8 cellular contexts compared by ENCODE assay signal in genomic region chr3:156825795-156826143, GRCh38. TPM values are rescaled to one million over a fixed set of nuclear protein-coding genes. Genes with fewer than 3 reads are reported as not detected.
DNase-seq lines count a peak whose midpoint lies in the region; ATAC-seq and TF ChIP-seq lines count a peak whose summit lies in the region.

No MANE protein-coding gene starts in this region.

- peak overlapping the region; percentile 91 for H3K9ac ChIP-seq in Karpas-422 (ENCODE audit: low read length)
- H3K9ac ChIP-seq in muscle layer of colon (ENCODE audit: low read length), result peak overlapping the region; percentile 55

- H3K9me3 ChIP-seq in Karpas-422 (ENCODE audit: low read length) (no peaks in the 10 kb centered on the region), muscle layer of colon (ENCODE audit: low read length) (no peaks in the 10 kb centered on the region)

- peaks cover 13% of the 10 kb centered on the region for H3K36me3 Mint-ChIP-seq in central memory CD8-positive, alpha-beta T cell (ENCODE audit: insufficient read depth)

- H3K4me3 ChIP-seq in GM12865 (ENCODE audit: low read depth, low read length) (peak overlapping the region; percentile 89), Karpas-422 (ENCODE audit: low read length) (peak overlapping the region; percentile 92), muscle layer of colon (ENCODE audit: low read depth in 1 of 2, low read length in 2 of 2) (peak overlapping the region; percentile 71 to 78)

- peak overlapping the region; percentile 99 for H3K4me2 ChIP-seq in Karpas-422 (ENCODE audit: low read depth, low read length, poor library complexity, severe bottlenecking)

- DNase-seq in GM12865 (ENCODE audit: low read depth) (no peak), Karpas-422 (no peak), NCI-H128 (lab: John Stamatoyannopoulos, UW; ENCODE audit: unreplicated experiment) (no peak), NCI-H524 (lab: John Stamatoyannopoulos, UW) (no peak), cerebellum (ENCODE audit: low spot score) (no peak)
- DNase-seq in central memory CD8-positive, alpha-beta T cell (ENCODE audit: low spot score in 2 of 2), result no peak

- no peaks in the 10 kb centered on the region for H4K20me1 ChIP-seq in Karpas-422 (ENCODE audit: insufficient read depth, low read depth, low read length)

- no peak for TF ChIP-seq CTCF in GM12865 (IDR thresholded peaks at IDR 0.05; ENCODE audit: insufficient read depth, low read depth, low read length, missing control alignments)

- H3K27me3 ChIP-seq in Karpas-422 (ENCODE audit: low read length), result no peaks in the 10 kb centered on the region
- H3K27me3 ChIP-seq in muscle layer of colon (ENCODE audit: control insufficient read depth in 1 of 2, insufficient read depth in 2 of 2, low read length in 2 of 2), result no peaks in the 10 kb centered on the region

- H3K4me1 ChIP-seq in Karpas-422 (ENCODE audit: low read length), result peaks cover 26% of the 10 kb centered on the region
- no peaks in the 10 kb centered on the region for H3K4me1 ChIP-seq in muscle layer of colon (ENCODE audit: insufficient read depth, low read length)

- H3K36me3 ChIP-seq in Karpas-422 (ENCODE audit: insufficient read depth, low read length) (no peaks in the 10 kb centered on the region), muscle layer of colon (ENCODE audit: insufficient read depth, low read length) (no peaks in the 10 kb centered on the region)

- H3K27me3 Mint-ChIP-seq in central memory CD8-positive, alpha-beta T cell, result no peaks in the 10 kb centered on the region

- peak overlapping the region; percentile 86 for H3K4me3 Mint-ChIP-seq in central memory CD8-positive, alpha-beta T cell

- no peaks in the 10 kb centered on the region for H3K9me2 ChIP-seq in Karpas-422 (replicated peaks; ENCODE audit: insufficient read depth, low read length)

- peaks cover 24% of the 10 kb centered on the region for H3K4me1 Mint-ChIP-seq in central memory CD8-positive, alpha-beta T cell

- H3K27ac ChIP-seq in Karpas-422 (ENCODE audit: low read length) (no peak overlapping the region; the same call in 1 of the 2 replicates), muscle layer of colon (ENCODE audit: low read depth, low read length) (peak overlapping the region; percentile 80)

- peak overlapping the region; percentile 88 for H3K27ac Mint-ChIP-seq in central memory CD8-positive, alpha-beta T cell (ENCODE audit: low read depth)

- H3K79me2 ChIP-seq in Karpas-422 (ENCODE audit: low read length), result no peaks in the 10 kb centered on the region

- peak overlapping the region; percentile 96 for H2AFZ ChIP-seq in Karpas-422 (ENCODE audit: low read length)

- peak; percentile 40 for ATAC-seq in GM21576 (IDR thresholded peaks at IDR 0.05; ENCODE audit: unreplicated experiment)
- ATAC-seq in central memory CD8-positive, alpha-beta T cell (replicated peaks; ENCODE audit: extremely low read depth, poor library complexity, severe bottlenecking), result peak; percentile 54

- H3K9me3 Mint-ChIP-seq in central memory CD8-positive, alpha-beta T cell, result no peaks in the 10 kb centered on the region

RNA-seq across cellular contexts. Expression of gene LEKR1, which starts 0.4 kb away (rescaled TPM):
- 2.3 and 6.4 TPM in 2 replicates for total RNA-seq in Karpas-422 (2014; rRNA removed; shearing (Covaris generic); ENCODE audit: low replicate concordance)
- total RNA-seq in cerebellum, result 2.2 TPM
